16 cellular contexts compared by ENCODE assay signal in genomic region chr14:61535470-61535869, GRCh38.
DNase-seq lines count a peak whose midpoint lies in the region; ATAC-seq and TF ChIP-seq lines count a peak whose summit lies in the region.
"Had no signal": no experiment of that assay in that cellular context is flagged by ENCODE, and none has a peak within 500 bp of the region (broad histone marks: within the 10 kb centered on the region; RNA-seq: fewer than 3 reads in every experiment).

No MANE protein-coding gene starts in this region.

- POLR2A ChIA-PET in CD4-positive, alpha-beta memory T cell (lab: Charles Lee; ENCODE audit: partially characterized antibody), result interaction anchor here (1.1 kb wide), 1 partner anchor 135 kb away, joined by 3 read pairs; no protein-coding TSS in a partner anchor
- POLR2A ChIA-PET in HEK293 (lab: Yijun Ruan, JAX) (no interaction called here), GM10248 (lab: Yijun Ruan, JAX) (no interaction called here)

- no peaks in the 10 kb centered on the region for H3K9me3 ChIP-seq in CD4-positive, alpha-beta memory T cell (ENCODE audit: control insufficient read depth in 1 of 2, low read length in 2 of 2)
- no peaks in the 10 kb centered on the region for H3K9me3 ChIP-seq in HEK293 (ENCODE audit: control insufficient read depth, insufficient read depth, low read depth, low read length)
- H3K9me3 ChIP-seq: esophagus muscularis mucosa had no signal

- H3K36me3 ChIP-seq in CD4-positive, alpha-beta memory T cell (ENCODE audit: insufficient read depth, low read length), result peaks cover 76% of the 10 kb centered on the region
- H3K36me3 ChIP-seq in HEK293 (ENCODE audit: control insufficient read depth in 2 of 2, insufficient read depth in 1 of 2, low read length in 2 of 2), result no peaks in the 10 kb centered on the region
- H3K36me3 ChIP-seq: esophagus muscularis mucosa had no signal

- peaks cover 60 to 89% of the 10 kb centered on the region in 2 donors for H3K36me3 Mint-ChIP-seq in CD4-positive, alpha-beta memory T cell
- peaks cover 81% of the 10 kb centered on the region for H3K36me3 Mint-ChIP-seq in activated naive CD8-positive, alpha-beta T cell treated with anti-CD3 and anti-CD28 coated beads for 36 hours
- H3K36me3 Mint-ChIP-seq in natural killer cell, result peaks cover 39% of the 10 kb centered on the region

- no peak for TF ChIP-seq CTCF in HEK293 (tag by site-specific recombination; IDR thresholded peaks at IDR 0.05)
- TF ChIP-seq CTCF in natural killer cell (IDR thresholded peaks at IDR 0.05), result no peak
- no peak for TF ChIP-seq CTCF in GM10248 (IDR thresholded peaks at IDR 0.05; ENCODE audit: control extremely low read depth, extremely low read depth, low read depth, missing control alignments)

- no peaks in the 10 kb centered on the region for H3K27me3 ChIP-seq in CD4-positive, alpha-beta memory T cell (ENCODE audit: insufficient read depth, low read length)
- H3K27me3 ChIP-seq: esophagus muscularis mucosa had no signal

- ATAC-seq in natural killer cell, result no peak
- ATAC-seq in HG03045 (IDR thresholded peaks at IDR 0.05; ENCODE audit: unreplicated experiment), result no peak
- ATAC-seq in HG02763 (IDR thresholded peaks at IDR 0.05; ENCODE audit: unreplicated experiment), result no peak
- ATAC-seq: PC-3 had no signal

- H3K9me3 Mint-ChIP-seq in CD4-positive, alpha-beta memory T cell, result no peaks in the 10 kb centered on the region
- peaks cover 2% of the 10 kb centered on the region for H3K9me3 Mint-ChIP-seq in activated naive CD8-positive, alpha-beta T cell treated with anti-CD3 and anti-CD28 coated beads for 36 hours
- H3K9me3 Mint-ChIP-seq in natural killer cell, result no peaks in the 10 kb centered on the region
- H3K9me3 Mint-ChIP-seq: neural crest cell had no signal

- DNase-seq in CD4-positive, alpha-beta memory T cell, result no peak
- DNase-seq in activated naive CD8-positive, alpha-beta T cell treated with anti-CD3 and anti-CD28 coated beads for 36 hours, result no peak
- DNase-seq in natural killer cell (no peak), GM10248 (ENCODE audit: extremely low spot score) (no peak)
- DNase-seq: activated gamma-delta T cell treated with Interleukin-2 at 50 U/mL for 16 hours, DMS153, MV-4-11, NCI-H2029 treated with DMSO at 0.1 percent for 48 hours, NCI-H526 treated with DMSO at 0.1 percent for 48 hours, PC-3 had no signal

- peak overlapping the region in 6 of 7 donors; percentile 19 to 80 (median 52) for H3K27ac Mint-ChIP-seq in CD4-positive, alpha-beta memory T cell
- H3K27ac Mint-ChIP-seq in activated naive CD8-positive, alpha-beta T cell treated with anti-CD3 and anti-CD28 coated beads for 36 hours, result peak overlapping the region; percentile 91
- peak overlapping the region; percentile 86 for H3K27ac Mint-ChIP-seq in natural killer cell

- intact Hi-C loops in CD4-positive, alpha-beta memory T cell (cut with micrococcal nuclease), result loop anchor here (10.0 kb wide), 1 partner anchor 241 kb away; no protein-coding TSS in a partner anchor
- intact Hi-C loops in natural killer cell (cut with micrococcal nuclease), result no loop called here

- no peak overlapping the region for H3K4me3 Mint-ChIP-seq in CD4-positive, alpha-beta memory T cell
- H3K4me3 Mint-ChIP-seq in activated naive CD8-positive, alpha-beta T cell treated with anti-CD3 and anti-CD28 coated beads for 36 hours, result no peak overlapping the region
- no peak overlapping the region for H3K4me3 Mint-ChIP-seq in natural killer cell
- H3K4me3 Mint-ChIP-seq: neural crest cell had no signal

- H3K27me3 Mint-ChIP-seq in CD4-positive, alpha-beta memory T cell, result no peaks in the 10 kb centered on the region
- no peaks in the 10 kb centered on the region for H3K27me3 Mint-ChIP-seq in activated naive CD8-positive, alpha-beta T cell treated with anti-CD3 and anti-CD28 coated beads for 36 hours
- H3K27me3 Mint-ChIP-seq in natural killer cell (ENCODE audit: low read depth in 2 of 2), result no peaks in the 10 kb centered on the region

- CTCF ChIA-PET in CD4-positive, alpha-beta memory T cell (lab: Charles Lee; ENCODE audit: partially characterized antibody), result interaction anchor here (1.1 kb wide), 1 partner anchor 18 kb away, joined by 4 read pairs; no protein-coding TSS in a partner anchor
- CTCF ChIA-PET in HEK293 (lab: Yijun Ruan, JAX) (interaction anchor here (1.1 kb wide), 1 partner anchor 8 kb away, joined by 3 read pairs; no protein-coding TSS in a partner anchor), GM10248 (lab: Yijun Ruan, JAX) (interaction anchor here (0.7 to 2.0 kb wide), 5 partner anchors 9 to 302 kb away, joined by 3 to 5 read pairs (median 4); no protein-coding TSS in a partner anchor)

- no peaks in the 10 kb centered on the region for H3K4me1 ChIP-seq in CD4-positive, alpha-beta memory T cell (ENCODE audit: insufficient read depth, low read length)
- peaks cover 8% of the 10 kb centered on the region for H3K4me1 ChIP-seq in HEK293 (ENCODE audit: control insufficient read depth, insufficient read depth, low read length)

- H3K27ac ChIP-seq in CD4-positive, alpha-beta memory T cell (ENCODE audit: low read depth, low read length), result no peak overlapping the region
- no peak overlapping the region for H3K27ac ChIP-seq in HEK293 (ENCODE audit: extremely low read depth, low read depth, low read length)
- H3K27ac ChIP-seq: esophagus muscularis mucosa, SK-N-MC had no signal

- H3K4me1 Mint-ChIP-seq in CD4-positive, alpha-beta memory T cell, result peaks cover 14 to 46% (median 25%) of the 10 kb centered on the region in 4 donors
- H3K4me1 Mint-ChIP-seq in activated naive CD8-positive, alpha-beta T cell treated with anti-CD3 and anti-CD28 coated beads for 36 hours, result peaks cover 89% of the 10 kb centered on the region
- H3K4me1 Mint-ChIP-seq in natural killer cell, result peaks cover 83 to 85% of the 10 kb centered on the region in 2 donors

- no peak overlapping the region for H3K4me3 ChIP-seq in CD4-positive, alpha-beta memory T cell (ENCODE audit: low read length in 2 of 2)
- H3K4me3 ChIP-seq in HEK293 (ENCODE audit: low read depth, low read length), result no peak overlapping the region
- H3K4me3 ChIP-seq: esophagus muscularis mucosa, SK-N-MC had no signal

TF ChIP-seq in HEK293, 187 proteins besides CTCF, POLR2A, EP300 and RAD21:
- TF ChIP-seq, protein P1, sequence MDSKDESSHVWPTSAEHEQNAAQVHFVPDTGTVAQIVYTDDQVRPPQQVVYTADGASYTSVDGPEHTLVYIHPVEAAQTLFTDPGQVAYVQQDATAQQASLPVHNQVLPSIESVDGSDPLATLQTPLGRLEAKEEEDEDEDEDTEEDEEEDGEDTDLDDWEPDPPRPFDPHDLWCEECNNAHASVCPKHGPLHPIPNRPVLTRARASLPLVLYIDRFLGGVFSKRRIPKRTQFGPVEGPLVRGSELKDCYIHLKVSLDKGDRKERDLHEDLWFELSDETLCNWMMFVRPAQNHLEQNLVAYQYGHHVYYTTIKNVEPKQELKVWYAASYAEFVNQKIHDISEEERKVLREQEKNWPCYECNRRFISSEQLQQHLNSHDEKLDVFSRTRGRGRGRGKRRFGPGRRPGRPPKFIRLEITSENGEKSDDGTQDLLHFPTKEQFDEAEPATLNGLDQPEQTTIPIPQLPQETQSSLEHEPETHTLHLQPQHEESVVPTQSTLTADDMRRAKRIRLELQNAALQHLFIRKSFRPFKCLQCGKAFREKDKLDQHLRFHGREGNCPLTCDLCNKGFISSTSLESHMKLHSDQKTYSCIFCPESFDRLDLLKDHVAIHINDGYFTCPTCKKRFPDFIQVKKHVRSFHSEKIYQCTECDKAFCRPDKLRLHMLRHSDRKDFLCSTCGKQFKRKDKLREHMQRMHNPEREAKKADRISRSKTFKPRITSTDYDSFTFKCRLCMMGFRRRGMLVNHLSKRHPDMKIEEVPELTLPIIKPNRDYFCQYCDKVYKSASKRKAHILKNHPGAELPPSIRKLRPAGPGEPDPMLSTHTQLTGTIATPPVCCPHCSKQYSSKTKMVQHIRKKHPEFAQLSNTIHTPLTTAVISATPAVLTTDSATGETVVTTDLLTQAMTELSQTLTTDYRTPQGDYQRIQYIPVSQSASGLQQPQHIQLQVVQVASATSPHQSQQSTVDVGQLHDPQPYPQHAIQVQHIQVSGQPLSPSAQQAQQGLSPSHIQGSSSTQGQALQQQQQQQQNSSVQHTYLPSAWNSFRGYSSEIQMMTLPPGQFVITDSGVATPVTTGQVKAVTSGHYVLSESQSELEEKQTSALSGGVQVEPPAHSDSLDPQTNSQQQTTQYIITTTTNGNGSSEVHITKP (tag by site-specific recombination; IDR thresholded peaks at IDR 0.05), result 0 out of 2 replicates have a peak, but pooled peaks have one; percentile 17
- TF ChIP-seq ZFP69B (tag by site-specific recombination; IDR thresholded peaks at IDR 0.05) (no peak), ZXDB (tag by site-specific recombination; IDR thresholded peaks at IDR 0.05) (no peak), ZFHX2 (tag by site-specific recombination; conservative IDR thresholded peaks at IDR 0.05) (no peak)
TF ChIP-seq in HEK293: peak in this region for 1.
